In the genomic region with DNA sequence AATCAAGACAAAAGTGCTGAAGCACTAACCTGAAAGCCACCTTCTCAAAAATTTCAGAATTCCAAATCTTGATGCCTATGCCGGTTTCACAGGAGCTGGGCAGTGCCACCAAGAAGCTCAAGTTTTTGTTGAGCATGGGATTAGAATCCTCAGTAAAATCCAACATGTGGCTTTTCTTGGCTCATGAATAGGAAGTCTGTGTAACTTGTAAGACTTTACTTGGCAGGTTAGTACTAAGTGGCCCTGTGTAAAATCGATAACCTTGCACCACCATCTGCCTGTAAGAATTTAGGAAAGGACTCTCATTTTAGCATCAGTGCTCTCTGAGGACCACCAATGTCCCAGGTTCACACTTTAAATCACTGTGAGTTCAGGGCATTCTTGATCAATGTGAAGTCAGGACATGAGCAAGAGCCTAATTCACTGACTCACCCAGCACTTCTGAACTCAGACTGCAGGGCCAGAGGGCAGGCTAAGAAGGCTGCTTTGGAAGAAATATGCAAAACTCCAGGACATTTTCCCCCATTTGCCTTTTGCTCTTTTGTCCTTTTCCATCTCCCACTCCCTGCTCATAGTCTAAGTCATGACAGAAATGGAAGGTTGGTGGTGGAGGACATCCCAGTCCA, we compare ENCODE assay signal across 16 cellular contexts.
A peak's percentile ranks its signal among the peaks of the same experiment; 100 is the strongest.
DNase-seq lines count a peak whose midpoint lies in the region; ATAC-seq, FAIRE-seq and TF ChIP-seq lines count a peak whose summit lies in the region.
"Had no signal": no experiment of that assay in that cellular context is flagged by ENCODE, and none has a peak within 500 bp of the region (broad histone marks: within the 10 kb centered on the region; RNA-seq: fewer than 3 reads in every experiment).

No MANE protein-coding gene starts in this region.

- no peak for TF ChIP-seq RAD21 in A549 (conservative IDR thresholded peaks at IDR 0.05 in 1 of 2, IDR thresholded peaks at IDR 0.05 in 1 of 2)

- no peak for FAIRE-seq in A549 (lab: Jason Lieb, UNC)
- FAIRE-seq: G401.6 had no signal

- H3K79me2 ChIP-seq in mammary epithelial cell (ENCODE audit: insufficient read depth, low read length) = no peaks in the 10 kb centered on the region

- in situ Hi-C loops in mammary epithelial cell (cut with MboI; ENCODE audit: low sequenced_read_pairs in 2 of 2) = loop anchor here in 1 of 2 donors (25.0 kb wide), 1 partner anchor 184 kb away; no protein-coding TSS in a partner anchor

- peak overlapping the region; percentile 60 for H2AFZ ChIP-seq in mammary epithelial cell (ENCODE audit: low read depth, low read length)

- H3K4me1 ChIP-seq in A549 (peaks cover 20% of the 10 kb centered on the region), mammary epithelial cell (ENCODE audit: insufficient read depth, low read length) (peaks cover 17% of the 10 kb centered on the region), thyroid gland (no peaks in the 10 kb centered on the region)
- H3K4me1 ChIP-seq: suprapubic skin had no signal

- H3K9ac ChIP-seq in mammary epithelial cell (ENCODE audit: insufficient read depth, low read length) = no peak overlapping the region

- DNase-seq in A549 (ENCODE audit: low read depth in 1 of 2, low spot score in 1 of 2) = peak; percentile 33 to 36
- DNase-seq in HT1080 (ENCODE audit: low read depth) = peak; percentile 70
- peak; percentile 56 for DNase-seq in mammary epithelial cell
- DNase-seq in kidney tubule cell (ENCODE audit: low spot score) = peak; percentile 75
- no peak for DNase-seq in thyroid gland
- DNase-seq in amniotic stem cell (lab: John Stamatoyannopoulos, UW) = no peak
- DNase-seq in stimulated activated CD8-positive, alpha-beta memory T cell treated with anti-CD3 and anti-CD28 coated beads, Interleukin-4, amount 100 ng/mL, for 48 hours = no peak
- DNase-seq: hypothalamus, midbrain, NCI-H1048, NCI-H446, SHP77 treated with DMSO at 0.1 percent for 48 hours had no signal

- POLR2A ChIA-PET in A549 (lab: Yijun Ruan, JAX) = no interaction called here

- H3K36me3 ChIP-seq in mammary epithelial cell (ENCODE audit: insufficient read depth, low read length) (no peaks in the 10 kb centered on the region), thyroid gland (no peaks in the 10 kb centered on the region)
- H3K36me3 ChIP-seq: suprapubic skin had no signal

- TF ChIP-seq POLR2A in A549 (IDR thresholded peaks at IDR 0.05; ENCODE audit: low read length) (no peak), thyroid gland (IDR thresholded peaks at IDR 0.05) (no peak)

- intact Hi-C loops in mammary epithelial cell (cut with micrococcal nuclease) = loop anchor here (2.0 to 5.0 kb wide), 2 partner anchors 37 to 79 kb away; no protein-coding TSS in a partner anchor
- intact Hi-C loops in thyroid gland (cut with DNase I) = no loop called here

- WGBS in A549 (ENCODE audit: missing lambda C conversion rate) = 82% methylated on average over 2 of the region's 2 CpGs
- WGBS in mammary epithelial cell (ENCODE audit: low coverage, missing lambda C conversion rate) = 76% methylated on average over 2 of the region's 2 CpGs
- 89 to 93% methylated on average over 2 of the region's 2 CpGs for WGBS in thyroid gland, 2 donors

- TF ChIP-seq EP300 in A549 (IDR thresholded peaks at IDR 0.05) = no peak

- H3K27me3 ChIP-seq in mammary epithelial cell (ENCODE audit: insufficient read depth, low read length) (no peaks in the 10 kb centered on the region), thyroid gland (no peaks in the 10 kb centered on the region)
- H3K27me3 ChIP-seq: suprapubic skin had no signal

- H3K4me2 ChIP-seq in A549 (peak overlapping the region; percentile 12; the same call in 2 of the 3 replicates), mammary epithelial cell (ENCODE audit: insufficient read depth, low read depth, low read length) (no peak overlapping the region)

- H4K20me1 ChIP-seq in mammary epithelial cell (ENCODE audit: insufficient read depth, low read length) = no peaks in the 10 kb centered on the region

- no TSS peak for BruUV-seq in mammary epithelial cell (replicated peaks; lab: Mats Ljungman, UMichigan)

- H3K27ac ChIP-seq in A549 (peak overlapping the region; percentile 54 to 80), mammary epithelial cell (ENCODE audit: insufficient read depth, low read depth, low read length) (no peak overlapping the region), thyroid gland (no peak overlapping the region)
- H3K27ac ChIP-seq: suprapubic skin had no signal

- CTCF ChIA-PET in A549 (lab: Yijun Ruan, JAX) (no interaction called here), mammary epithelial cell (lab: Charles Lee; ENCODE audit: low non-redundant PET) (no interaction called here)

- dilution Hi-C loops in mammary epithelial cell (cut with HindIII; ENCODE audit: low sequenced_read_pairs) = no loop called here

- no peaks in the 10 kb centered on the region for H3K9me3 ChIP-seq in A549
- no peaks in the 10 kb centered on the region for H3K9me3 ChIP-seq in mammary epithelial cell (replicated peaks; ENCODE audit: insufficient read depth, low read length)
- no peaks in the 10 kb centered on the region for H3K9me3 ChIP-seq in thyroid gland
- H3K9me3 ChIP-seq: suprapubic skin had no signal

- H3K4me3 ChIP-seq in A549 (no peak overlapping the region), mammary epithelial cell (replicated peaks in 1 of 3; ENCODE audit: insufficient read depth in 1 of 3, low read depth in 2 of 3, low read length in 3 of 3) (no peak overlapping the region), thyroid gland (replicated peaks in 1 of 3) (no peak overlapping the region)
- H3K4me3 ChIP-seq: suprapubic skin had no signal

- TF ChIP-seq CTCF in A549 (IDR thresholded peaks at IDR 0.05) (no peak), mammary epithelial cell (conservative IDR thresholded peaks at IDR 0.05 in 1 of 2, IDR thresholded peaks at IDR 0.05 in 1 of 2; ENCODE audit: extremely low read depth in 1 of 2, insufficient read depth in 1 of 2, low read depth in 1 of 2, low read length in 2 of 2) (peak; percentile 4 to 5), thyroid gland (IDR thresholded peaks at IDR 0.05) (no peak)

- ATAC-seq in A549 (peak; percentile 71 to 88; a peak in 5 of 6 replicates), GM21367 (IDR thresholded peaks at IDR 0.05; ENCODE audit: unreplicated experiment) (no peak)
- ATAC-seq: activated CD4-positive, CD25-positive, alpha-beta regulatory T cell treated with anti-CD3 and anti-CD28 coated beads, Interleukin-2, amount 50 U/mL, for 24 hours had no signal

TF ChIP-seq in A549, 52 proteins besides CTCF, POLR2A, EP300 and RAD21:
- no peak for TF ChIP-seq FOXS1 (CRISPR knock-in tag; IDR thresholded peaks at IDR 0.05)
- TF ChIP-seq FOSL2 (IDR thresholded peaks at IDR 0.05) = no peak
- TF ChIP-seq FOSL2 (CRISPR knock-in tag; IDR thresholded peaks at IDR 0.05) = peak; percentile 11; the same call in 1 of the 2 replicates
- TF ChIP-seq MAX (IDR thresholded peaks at IDR 0.05) = peak; percentile 14; the same call in 1 of the 2 replicates
- TF ChIP-seq CHD2 (IDR thresholded peaks at IDR 0.05; ENCODE audit: low read length, partially characterized antibody) = no peak

Comparison
In these comparisons a context has a peak if more than half of its experiments do, and no peak if none do; other contexts are left out.
1. DNase-seq: peak in A549 (2 of 2), HT1080 (single experiment), mammary epithelial cell (single experiment) and kidney tubule cell (single experiment); none in thyroid gland (0 of 2), amniotic stem cell (single experiment) and stimulated activated CD8-positive, alpha-beta memory T cell treated with anti-CD3 and anti-CD28 coated beads, Interleukin-4, amount 100 ng/mL, for 48 hours (single experiment).
2. H3K27ac ChIP-seq: peak in A549 (2 of 2); none in mammary epithelial cell (single experiment) and thyroid gland (0 of 3).
3. CTCF ChIP-seq: peak in mammary epithelial cell (2 of 2); none in A549 (single experiment) and thyroid gland (0 of 6).